In genomic region chr4:18735740-18736288, GRCh38 we compare ENCODE assay signal across 17 cellular contexts.
"Had no signal": no experiment of that assay in that cellular context is flagged by ENCODE, and none has a peak within 500 bp of the region (broad histone marks: within the 10 kb centered on the region; RNA-seq: fewer than 3 reads in every experiment).

No MANE protein-coding gene starts in this region.

- DNase-seq: KBM-7, MV-4-11, NCI-H1048, NCI-H1105, NCI-H1417, NCI-H1436 treated with DMSO at 0.1 percent for 48 hours, NCI-H1694, NCI-H187 treated with DMSO at 0.1 percent for 48 hours, NCI-H2029 treated with DMSO at 0.1 percent for 48 hours, NCI-H2171 treated with DMSO at 0.1 percent for 48 hours, NCI-H345, NCI-H446 treated with DMSO at 0.1 percent for 48 hours, NCI-H510A treated with DMSO at 0.1 percent for 48 hours, NCI-H526, NCI-H82, SW 1271 had no signal

- H3K27ac ChIP-seq: RWPE1 had no signal
